10 cellular contexts compared by ENCODE assay signal in genomic region chr5:100779669-100780375, GRCh38.
A peak's percentile ranks its signal among the peaks of the same experiment; 100 is the strongest.
DNase-seq lines count a peak whose midpoint lies in the region; ATAC-seq, FAIRE-seq and TF ChIP-seq lines count a peak whose summit lies in the region.
"Had no signal": no experiment of that assay in that cellular context is flagged by ENCODE, and none has a peak within 500 bp of the region (broad histone marks: within the 10 kb centered on the region; RNA-seq: fewer than 3 reads in every experiment).

No MANE protein-coding gene starts in this region.

- DNase-seq in GM12891 (ENCODE audit: insufficient read length, low spot score) (no peak), NB4 (ENCODE audit: low read depth) (peak; percentile 90), right atrium auricular region (ENCODE audit: low spot score) (peak; percentile 64), NCI-H1694 (lab: John Stamatoyannopoulos, UW) (no peak), cortex of kidney (lab: John Stamatoyannopoulos, UW) (no peak), NCI-H69 (lab: John Stamatoyannopoulos, UW) (no peak), NCI-H446 (lab: John Stamatoyannopoulos, UW) (no peak)
- DNase-seq: pancreas had no signal

- H3K4me1 ChIP-seq in right atrium auricular region = no peaks in the 10 kb centered on the region
- H3K4me1 ChIP-seq: pancreas had no signal

- no peaks in the 10 kb centered on the region for H3K27me3 ChIP-seq in right atrium auricular region
- H3K27me3 ChIP-seq: pancreas had no signal

- ATAC-seq in GM21786 (IDR thresholded peaks at IDR 0.05; ENCODE audit: unreplicated experiment) = peak; percentile 32

- peak overlapping the region in 1 of 2 donors; percentile 40 for H3K27ac ChIP-seq in right atrium auricular region

- H3K4me3 ChIP-seq in NB4 (ENCODE audit: low read depth, low read length) (peak overlapping the region; percentile 44), right atrium auricular region (no peak overlapping the region)
- H3K4me3 ChIP-seq: pancreas had no signal

- no peak for TF ChIP-seq POLR2A in GM12891 (IDR thresholded peaks at IDR 0.05; ENCODE audit: low read depth, low read length)
- no peak for TF ChIP-seq POLR2A in NB4 (IDR thresholded peaks at IDR 0.05; ENCODE audit: extremely low read depth, insufficient read length)

- H3K36me3 ChIP-seq in right atrium auricular region = no peaks in the 10 kb centered on the region
- H3K36me3 ChIP-seq: pancreas had no signal

- no peaks in the 10 kb centered on the region for H3K9me3 ChIP-seq in right atrium auricular region
- H3K9me3 ChIP-seq: pancreas had no signal

- peak; percentile 95 for FAIRE-seq in GM12891 (lab: Jason Lieb, UNC)
- FAIRE-seq: astrocyte, pancreas had no signal

- TF ChIP-seq CTCF in NB4 (IDR thresholded peaks at IDR 0.05; ENCODE audit: low read depth, low read length) = no peak
- TF ChIP-seq CTCF in right atrium auricular region (IDR thresholded peaks at IDR 0.05) = no peak

TF ChIP-seq in GM12891, 5 proteins besides CTCF, POLR2A, EP300 and RAD21:
- no peak for TF ChIP-seq TAF1 (IDR thresholded peaks at IDR 0.05; ENCODE audit: low read depth, low read length)
- no peak; the same call in 1 of the 2 replicates for TF ChIP-seq POLR2AphosphoS5 (IDR thresholded peaks at IDR 0.05; ENCODE audit: low read depth, low read length)
- TF ChIP-seq POU2F2 (IDR thresholded peaks at IDR 0.05; ENCODE audit: low read depth, low read length) = no peak
- TF ChIP-seq SPI1 (IDR thresholded peaks at IDR 0.05; ENCODE audit: low read depth, low read length) = no peak
- TF ChIP-seq PAX5 (IDR thresholded peaks at IDR 0.05; ENCODE audit: insufficient read depth, low read length, severe bottlenecking) = no peak

Comparison
In these comparisons a context has a peak if more than half of its experiments do, and no peak if none do; other contexts are left out.
1. DNase-seq: peak in NB4 (single experiment) and right atrium auricular region (single experiment); none in GM12891 (single experiment), NCI-H1694 (single experiment), cortex of kidney (single experiment), NCI-H69 (single experiment) and NCI-H446 (0 of 2).